1 cellular context compared by ENCODE assay signal in the genomic region with DNA sequence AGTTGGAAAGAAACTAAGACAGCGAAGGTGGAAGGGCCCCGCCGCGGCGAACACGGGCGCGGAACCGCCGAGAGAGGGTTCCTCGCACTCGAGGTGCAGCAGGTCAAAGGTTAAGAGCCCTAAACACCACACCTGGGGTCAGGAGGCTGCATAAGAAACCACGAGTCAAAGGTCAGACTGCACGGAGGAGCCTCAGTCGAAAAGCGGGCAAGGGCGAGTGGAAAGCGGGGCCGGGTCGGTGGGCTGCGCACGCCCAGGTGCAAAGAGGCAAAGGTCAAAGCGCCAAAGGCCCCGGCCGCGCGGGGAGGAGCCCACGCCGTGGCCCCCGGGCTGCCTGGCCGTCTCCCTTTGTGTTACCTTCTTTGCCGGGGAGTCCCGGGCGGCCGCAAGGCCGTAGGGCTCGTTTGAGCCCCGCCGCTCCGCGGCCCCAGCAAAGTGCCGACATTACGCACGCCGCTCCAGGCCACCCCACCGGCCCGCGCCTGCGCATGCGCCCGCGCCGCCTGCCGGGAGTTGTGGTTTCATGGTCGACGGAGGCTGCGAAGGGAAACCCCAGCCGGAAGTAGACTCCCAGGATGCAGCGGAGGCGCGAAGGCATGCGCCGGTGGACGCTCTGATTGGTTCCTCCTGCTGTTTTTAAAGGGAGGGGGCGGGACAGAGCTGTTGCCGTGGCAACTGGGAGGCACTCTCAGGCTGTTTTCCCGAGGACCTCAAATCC.
TF ChIP-seq lines count a peak whose summit lies in the region.

A gene (minus strand): TSS at position 470 of the 718 bp plus-strand sequence. CDS start 25 bp downstream, at position 445.

TF ChIP-seq in K562, 482 proteins besides CTCF, POLR2A, EP300 and RAD21 (continued from another document and continues in another):
- TF ChIP-seq BRF1 (IDR thresholded peaks at IDR 0.05; ENCODE audit: borderline replicate concordance, extremely low read depth, insufficient read length) (no peak), PHF21A (IDR thresholded peaks at IDR 0.05; ENCODE audit: borderline replicate concordance, low read depth) (no peak), DACH1 (IDR thresholded peaks at IDR 0.05; ENCODE audit: partially characterized antibody) (no peak), MTF1 (CRISPR knock-in tag; IDR thresholded peaks at IDR 0.05; ENCODE audit: borderline replicate concordance) (no peak), GTF2F1 (IDR thresholded peaks at IDR 0.05; ENCODE audit: low read depth, low read length) (no peak), ZNF696 (CRISPR knock-in tag; conservative IDR thresholded peaks at IDR 0.05) (no peak), POLR2G (IDR thresholded peaks at IDR 0.05; ENCODE audit: low read depth, low read length) (peak; percentile 85), MEIS2 (IDR thresholded peaks at IDR 0.05; ENCODE audit: partially characterized antibody) (peak; percentile 74), ZNF507 (tag; conservative IDR thresholded peaks at IDR 0.05) (no peak), ZNF551 (CRISPR knock-in tag; IDR thresholded peaks at IDR 0.05) (no peak), ZNF146 (CRISPR knock-in tag; IDR thresholded peaks at IDR 0.05; ENCODE audit: unreplicated experiment) (no peak), ZBTB8A (IDR thresholded peaks at IDR 0.05; ENCODE audit: partially characterized antibody) (no peak), RBFOX2 (IDR thresholded peaks at IDR 0.05; ENCODE audit: low read depth, low read length) (peak; percentile 86), SNIP1 (IDR thresholded peaks at IDR 0.05; ENCODE audit: low read depth) (no peak), KHSRP (IDR thresholded peaks at IDR 0.05) (no peak), ZNF76 (CRISPR knock-in tag; IDR thresholded peaks at IDR 0.05; ENCODE audit: borderline replicate concordance) (no peak), FOXA1 (IDR thresholded peaks at IDR 0.05; ENCODE audit: borderline replicate concordance) (no peak), ILK (tag; IDR thresholded peaks at IDR 0.05; ENCODE audit: borderline replicate concordance, low read depth) (no peak), MCM7 (IDR thresholded peaks at IDR 0.05) (no peak), MECOM (CRISPR knock-in tag; IDR thresholded peaks at IDR 0.05) (no peak), ZNF384 (IDR thresholded peaks at IDR 0.05; ENCODE audit: low read depth, low read length) (no peak), TBP (optimal IDR thresholded peaks at IDR 0.05; ENCODE audit: low read depth, low read length) (peak; percentile 45), TBL1XR1 (IDR thresholded peaks at IDR 0.05; ENCODE audit: low read length in 2 of 2) (no peak), IFI16 (CRISPR knock-in tag; IDR thresholded peaks at IDR 0.05) (no peak), ZBTB7A (IDR thresholded peaks at IDR 0.05; ENCODE audit: borderline replicate concordance, control insufficient read depth, low read depth, low read length) (no peak; the same call in 1 of the 2 replicates), U2AF1 (optimal IDR thresholded peaks at IDR 0.05; ENCODE audit: low read depth, low read length) (no peak), BACH1 (tag; IDR thresholded peaks at IDR 0.05) (no peak), ZNF830 (CRISPR knock-in tag; IDR thresholded peaks at IDR 0.05) (no peak), ZNF316 (IDR thresholded peaks at IDR 0.05) (no peak), RB1 (IDR thresholded peaks at IDR 0.05; ENCODE audit: low read depth) (0 out of 2 replicates have a peak, but pooled peaks have one; percentile 23), KAT7 (CRISPR knock-in tag; IDR thresholded peaks at IDR 0.05; ENCODE audit: borderline replicate concordance) (no peak), ZNF586 (CRISPR knock-in tag; conservative IDR thresholded peaks at IDR 0.05) (no peak), NR3C1 (CRISPR knock-in tag; IDR thresholded peaks at IDR 0.05) (no peak), RCOR1 (IDR thresholded peaks at IDR 0.05; ENCODE audit: borderline replicate concordance in 1 of 2, low read depth in 2 of 2, low read length in 2 of 2) (no peak), BHLHE40 (IDR thresholded peaks at IDR 0.05; ENCODE audit: low read length) (0 out of 2 replicates have a peak, but pooled peaks have one; percentile 5), NCOA4 (IDR thresholded peaks at IDR 0.05; ENCODE audit: partially characterized antibody) (no peak), TFAM (CRISPR knock-in tag; conservative IDR thresholded peaks at IDR 0.05) (no peak), POLR2B (IDR thresholded peaks at IDR 0.05; ENCODE audit: low read depth, partially characterized antibody) (no peak), PHB2 (IDR thresholded peaks at IDR 0.05; ENCODE audit: low read depth) (no peak)
- TF ChIP-seq, protein P1, sequence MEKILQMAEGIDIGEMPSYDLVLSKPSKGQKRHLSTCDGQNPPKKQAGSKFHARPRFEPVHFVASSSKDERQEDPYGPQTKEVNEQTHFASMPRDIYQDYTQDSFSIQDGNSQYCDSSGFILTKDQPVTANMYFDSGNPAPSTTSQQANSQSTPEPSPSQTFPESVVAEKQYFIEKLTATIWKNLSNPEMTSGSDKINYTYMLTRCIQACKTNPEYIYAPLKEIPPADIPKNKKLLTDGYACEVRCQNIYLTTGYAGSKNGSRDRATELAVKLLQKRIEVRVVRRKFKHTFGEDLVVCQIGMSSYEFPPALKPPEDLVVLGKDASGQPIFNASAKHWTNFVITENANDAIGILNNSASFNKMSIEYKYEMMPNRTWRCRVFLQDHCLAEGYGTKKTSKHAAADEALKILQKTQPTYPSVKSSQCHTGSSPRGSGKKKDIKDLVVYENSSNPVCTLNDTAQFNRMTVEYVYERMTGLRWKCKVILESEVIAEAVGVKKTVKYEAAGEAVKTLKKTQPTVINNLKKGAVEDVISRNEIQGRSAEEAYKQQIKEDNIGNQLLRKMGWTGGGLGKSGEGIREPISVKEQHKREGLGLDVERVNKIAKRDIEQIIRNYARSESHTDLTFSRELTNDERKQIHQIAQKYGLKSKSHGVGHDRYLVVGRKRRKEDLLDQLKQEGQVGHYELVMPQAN (IDR thresholded peaks at IDR 0.05; ENCODE audit: borderline replicate concordance), result no peak; the same call in 1 of the 2 replicates
- TF ChIP-seq, protein P2, sequence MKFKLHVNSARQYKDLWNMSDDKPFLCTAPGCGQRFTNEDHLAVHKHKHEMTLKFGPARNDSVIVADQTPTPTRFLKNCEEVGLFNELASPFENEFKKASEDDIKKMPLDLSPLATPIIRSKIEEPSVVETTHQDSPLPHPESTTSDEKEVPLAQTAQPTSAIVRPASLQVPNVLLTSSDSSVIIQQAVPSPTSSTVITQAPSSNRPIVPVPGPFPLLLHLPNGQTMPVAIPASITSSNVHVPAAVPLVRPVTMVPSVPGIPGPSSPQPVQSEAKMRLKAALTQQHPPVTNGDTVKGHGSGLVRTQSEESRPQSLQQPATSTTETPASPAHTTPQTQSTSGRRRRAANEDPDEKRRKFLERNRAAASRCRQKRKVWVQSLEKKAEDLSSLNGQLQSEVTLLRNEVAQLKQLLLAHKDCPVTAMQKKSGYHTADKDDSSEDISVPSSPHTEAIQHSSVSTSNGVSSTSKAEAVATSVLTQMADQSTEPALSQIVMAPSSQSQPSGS (CRISPR knock-in tag; IDR thresholded peaks at IDR 0.05), result no peak
- TF ChIP-seq, protein P3, sequence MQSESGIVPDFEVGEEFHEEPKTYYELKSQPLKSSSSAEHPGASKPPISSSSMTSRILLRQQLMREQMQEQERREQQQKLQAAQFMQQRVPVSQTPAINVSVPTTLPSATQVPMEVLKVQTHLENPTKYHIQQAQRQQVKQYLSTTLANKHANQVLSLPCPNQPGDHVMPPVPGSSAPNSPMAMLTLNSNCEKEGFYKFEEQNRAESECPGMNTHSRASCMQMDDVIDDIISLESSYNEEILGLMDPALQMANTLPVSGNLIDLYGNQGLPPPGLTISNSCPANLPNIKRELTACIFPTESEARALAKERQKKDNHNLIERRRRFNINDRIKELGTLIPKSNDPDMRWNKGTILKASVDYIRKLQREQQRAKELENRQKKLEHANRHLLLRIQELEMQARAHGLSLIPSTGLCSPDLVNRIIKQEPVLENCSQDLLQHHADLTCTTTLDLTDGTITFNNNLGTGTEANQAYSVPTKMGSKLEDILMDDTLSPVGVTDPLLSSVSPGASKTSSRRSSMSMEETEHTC (IDR thresholded peaks at IDR 0.05), result no peak
- TF ChIP-seq, protein P4, sequence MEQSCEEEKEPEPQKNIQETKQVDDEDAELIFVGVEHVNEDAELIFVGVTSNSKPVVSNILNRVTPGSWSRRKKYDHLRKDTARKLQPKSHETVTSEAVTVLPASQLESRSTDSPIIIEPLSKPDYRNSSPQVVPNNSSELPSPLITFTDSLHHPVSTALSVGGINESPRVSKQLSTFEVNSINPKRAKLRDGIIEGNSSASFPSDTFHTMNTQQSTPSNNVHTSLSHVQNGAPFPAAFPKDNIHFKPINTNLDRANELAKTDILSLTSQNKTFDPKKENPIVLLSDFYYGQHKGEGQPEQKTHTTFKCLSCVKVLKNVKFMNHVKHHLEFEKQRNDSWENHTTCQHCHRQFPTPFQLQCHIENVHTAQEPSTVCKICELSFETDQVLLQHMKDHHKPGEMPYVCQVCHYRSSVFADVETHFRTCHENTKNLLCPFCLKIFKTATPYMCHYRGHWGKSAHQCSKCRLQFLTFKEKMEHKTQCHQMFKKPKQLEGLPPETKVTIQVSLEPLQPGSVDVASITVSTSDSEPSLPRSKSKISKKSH (CRISPR knock-in tag; IDR thresholded peaks at IDR 0.05), result no peak
- TF ChIP-seq, protein P5, sequence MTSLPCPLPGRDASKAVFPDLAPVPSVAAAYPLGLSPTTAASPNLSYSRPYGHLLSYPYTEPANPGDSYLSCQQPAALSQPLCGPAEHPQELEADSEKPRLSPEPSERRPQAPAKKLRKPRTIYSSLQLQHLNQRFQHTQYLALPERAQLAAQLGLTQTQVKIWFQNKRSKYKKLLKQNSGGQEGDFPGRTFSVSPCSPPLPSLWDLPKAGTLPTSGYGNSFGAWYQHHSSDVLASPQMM (CRISPR knock-in tag; IDR thresholded peaks at IDR 0.05), result no peak
- TF ChIP-seq, protein P6, sequence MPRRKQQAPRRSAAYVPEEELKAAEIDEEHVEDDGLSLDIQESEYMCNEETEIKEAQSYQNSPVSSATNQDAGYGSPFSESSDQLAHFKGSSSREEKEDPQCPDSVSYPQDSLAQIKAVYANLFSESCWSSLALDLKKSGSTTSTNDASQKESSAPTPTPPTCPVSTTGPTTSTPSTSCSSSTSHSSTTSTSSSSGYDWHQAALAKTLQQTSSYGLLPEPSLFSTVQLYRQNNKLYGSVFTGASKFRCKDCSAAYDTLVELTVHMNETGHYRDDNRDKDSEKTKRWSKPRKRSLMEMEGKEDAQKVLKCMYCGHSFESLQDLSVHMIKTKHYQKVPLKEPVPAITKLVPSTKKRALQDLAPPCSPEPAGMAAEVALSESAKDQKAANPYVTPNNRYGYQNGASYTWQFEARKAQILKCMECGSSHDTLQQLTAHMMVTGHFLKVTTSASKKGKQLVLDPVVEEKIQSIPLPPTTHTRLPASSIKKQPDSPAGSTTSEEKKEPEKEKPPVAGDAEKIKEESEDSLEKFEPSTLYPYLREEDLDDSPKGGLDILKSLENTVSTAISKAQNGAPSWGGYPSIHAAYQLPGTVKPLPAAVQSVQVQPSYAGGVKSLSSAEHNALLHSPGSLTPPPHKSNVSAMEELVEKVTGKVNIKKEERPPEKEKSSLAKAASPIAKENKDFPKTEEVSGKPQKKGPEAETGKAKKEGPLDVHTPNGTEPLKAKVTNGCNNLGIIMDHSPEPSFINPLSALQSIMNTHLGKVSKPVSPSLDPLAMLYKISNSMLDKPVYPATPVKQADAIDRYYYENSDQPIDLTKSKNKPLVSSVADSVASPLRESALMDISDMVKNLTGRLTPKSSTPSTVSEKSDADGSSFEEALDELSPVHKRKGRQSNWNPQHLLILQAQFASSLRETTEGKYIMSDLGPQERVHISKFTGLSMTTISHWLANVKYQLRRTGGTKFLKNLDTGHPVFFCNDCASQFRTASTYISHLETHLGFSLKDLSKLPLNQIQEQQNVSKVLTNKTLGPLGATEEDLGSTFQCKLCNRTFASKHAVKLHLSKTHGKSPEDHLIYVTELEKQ (CRISPR knock-in tag; IDR thresholded peaks at IDR 0.05), result no peak
- TF ChIP-seq, protein P7, sequence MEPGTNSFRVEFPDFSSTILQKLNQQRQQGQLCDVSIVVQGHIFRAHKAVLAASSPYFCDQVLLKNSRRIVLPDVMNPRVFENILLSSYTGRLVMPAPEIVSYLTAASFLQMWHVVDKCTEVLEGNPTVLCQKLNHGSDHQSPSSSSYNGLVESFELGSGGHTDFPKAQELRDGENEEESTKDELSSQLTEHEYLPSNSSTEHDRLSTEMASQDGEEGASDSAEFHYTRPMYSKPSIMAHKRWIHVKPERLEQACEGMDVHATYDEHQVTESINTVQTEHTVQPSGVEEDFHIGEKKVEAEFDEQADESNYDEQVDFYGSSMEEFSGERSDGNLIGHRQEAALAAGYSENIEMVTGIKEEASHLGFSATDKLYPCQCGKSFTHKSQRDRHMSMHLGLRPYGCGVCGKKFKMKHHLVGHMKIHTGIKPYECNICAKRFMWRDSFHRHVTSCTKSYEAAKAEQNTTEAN (CRISPR knock-in tag; IDR thresholded peaks at IDR 0.05), result no peak
- TF ChIP-seq, protein P8, sequence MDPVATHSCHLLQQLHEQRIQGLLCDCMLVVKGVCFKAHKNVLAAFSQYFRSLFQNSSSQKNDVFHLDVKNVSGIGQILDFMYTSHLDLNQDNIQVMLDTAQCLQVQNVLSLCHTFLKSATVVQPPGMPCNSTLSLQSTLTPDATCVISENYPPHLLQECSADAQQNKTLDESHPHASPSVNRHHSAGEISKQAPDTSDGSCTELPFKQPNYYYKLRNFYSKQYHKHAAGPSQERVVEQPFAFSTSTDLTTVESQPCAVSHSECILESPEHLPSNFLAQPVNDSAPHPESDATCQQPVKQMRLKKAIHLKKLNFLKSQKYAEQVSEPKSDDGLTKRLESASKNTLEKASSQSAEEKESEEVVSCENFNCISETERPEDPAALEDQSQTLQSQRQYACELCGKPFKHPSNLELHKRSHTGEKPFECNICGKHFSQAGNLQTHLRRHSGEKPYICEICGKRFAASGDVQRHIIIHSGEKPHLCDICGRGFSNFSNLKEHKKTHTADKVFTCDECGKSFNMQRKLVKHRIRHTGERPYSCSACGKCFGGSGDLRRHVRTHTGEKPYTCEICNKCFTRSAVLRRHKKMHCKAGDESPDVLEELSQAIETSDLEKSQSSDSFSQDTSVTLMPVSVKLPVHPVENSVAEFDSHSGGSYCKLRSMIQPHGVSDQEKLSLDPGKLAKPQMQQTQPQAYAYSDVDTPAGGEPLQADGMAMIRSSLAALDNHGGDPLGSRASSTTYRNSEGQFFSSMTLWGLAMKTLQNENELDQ (CRISPR knock-in tag; IDR thresholded peaks at IDR 0.05; ENCODE audit: borderline replicate concordance), result no peak; the same call in 1 of the 2 replicates
